In the genomic region with DNA sequence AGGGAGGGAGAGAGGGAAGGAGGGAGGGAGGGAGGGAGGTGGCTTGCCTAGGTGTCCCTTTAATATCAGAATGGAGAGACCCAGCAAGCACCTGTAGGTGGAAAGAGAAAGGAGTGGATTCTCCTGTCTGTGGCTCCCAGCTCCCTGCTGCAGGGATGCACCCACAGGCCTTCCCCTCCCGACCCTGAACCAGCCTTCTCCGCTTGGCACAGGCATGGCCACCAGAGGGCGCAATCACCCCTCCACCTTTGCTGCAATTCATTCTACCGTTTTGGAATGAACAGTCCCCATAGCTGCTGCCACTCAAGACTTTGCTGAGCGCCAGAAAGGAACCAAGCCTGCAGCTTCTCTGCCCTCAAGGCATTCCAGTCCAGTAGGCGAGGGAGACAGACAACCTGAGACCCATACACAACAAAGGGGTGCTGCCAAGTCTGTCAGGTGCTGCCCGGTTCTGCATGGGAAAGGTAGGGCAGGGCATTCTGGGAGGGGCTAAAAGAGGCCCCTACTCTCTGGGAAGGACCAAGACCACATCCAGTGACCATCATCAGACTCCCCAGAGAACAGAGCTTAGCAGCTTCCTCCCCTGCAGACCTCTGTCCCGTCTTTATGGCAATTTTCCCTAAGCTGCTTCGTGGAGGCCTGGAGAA, we compare ENCODE assay signal across 1 cellular context.
TF ChIP-seq lines count a peak whose summit lies in the region.

No MANE protein-coding gene starts in this region.

TF ChIP-seq in K562, 482 proteins besides CTCF, POLR2A, EP300 and RAD21:
- peak; percentile 82 for TF ChIP-seq ZNF740 (CRISPR knock-in tag; IDR thresholded peaks at IDR 0.05)
- peak in 1 of 2 experiments; percentile 46; a peak in 1 of 4 replicates for TF ChIP-seq ZNF740 (tag; IDR thresholded peaks at IDR 0.05)
- TF ChIP-seq SMC3 (conservative IDR thresholded peaks at IDR 0.05; ENCODE audit: insufficient read depth, low read depth, low read length), result peak; percentile 86
- no peak for TF ChIP-seq PTRF (tag; IDR thresholded peaks at IDR 0.05)
- 0 out of 2 replicates have a peak, but pooled peaks have one; percentile 16 for TF ChIP-seq CREM (IDR thresholded peaks at IDR 0.05; ENCODE audit: low read depth)
- TF ChIP-seq, protein P1, sequence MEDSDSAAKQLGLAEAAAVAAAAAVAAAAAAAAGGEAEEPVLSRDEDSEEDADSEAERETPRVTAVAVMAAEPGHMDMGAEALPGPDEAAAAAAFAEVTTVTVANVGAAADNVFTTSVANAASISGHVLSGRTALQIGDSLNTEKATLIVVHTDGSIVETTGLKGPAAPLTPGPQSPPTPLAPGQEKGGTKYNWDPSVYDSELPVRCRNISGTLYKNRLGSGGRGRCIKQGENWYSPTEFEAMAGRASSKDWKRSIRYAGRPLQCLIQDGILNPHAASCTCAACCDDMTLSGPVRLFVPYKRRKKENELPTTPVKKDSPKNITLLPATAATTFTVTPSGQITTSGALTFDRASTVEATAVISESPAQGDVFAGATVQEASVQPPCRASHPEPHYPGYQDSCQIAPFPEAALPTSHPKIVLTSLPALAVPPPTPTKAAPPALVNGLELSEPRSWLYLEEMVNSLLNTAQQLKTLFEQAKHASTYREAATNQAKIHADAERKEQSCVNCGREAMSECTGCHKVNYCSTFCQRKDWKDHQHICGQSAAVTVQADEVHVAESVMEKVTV (CRISPR knock-in tag; IDR thresholded peaks at IDR 0.05), result 0 out of 2 replicates have a peak, but pooled peaks have one; percentile 16
- no peak for TF ChIP-seq U2AF2 (optimal IDR thresholded peaks at IDR 0.05; ENCODE audit: low read depth, low read length)
- peak; percentile 38; the same call in 1 of the 2 replicates for TF ChIP-seq ZNF263 (CRISPR knock-in tag; IDR thresholded peaks at IDR 0.05; ENCODE audit: borderline replicate concordance)
- TF ChIP-seq PHB (CRISPR knock-in tag; IDR thresholded peaks at IDR 0.05), result no peak
- TF ChIP-seq RCOR1 (IDR thresholded peaks at IDR 0.05; ENCODE audit: borderline replicate concordance in 1 of 2, low read depth in 2 of 2, low read length in 2 of 2), result 0 out of 4 replicates have a peak, but pooled peaks of 1 of the 2 experiments have one; percentile 27
- peak; percentile 50; the same call in 1 of the 2 replicates for TF ChIP-seq RB1 (IDR thresholded peaks at IDR 0.05; ENCODE audit: low read depth)
- no peak for TF ChIP-seq SOX6 (IDR thresholded peaks at IDR 0.05)
- TF ChIP-seq, protein P2, sequence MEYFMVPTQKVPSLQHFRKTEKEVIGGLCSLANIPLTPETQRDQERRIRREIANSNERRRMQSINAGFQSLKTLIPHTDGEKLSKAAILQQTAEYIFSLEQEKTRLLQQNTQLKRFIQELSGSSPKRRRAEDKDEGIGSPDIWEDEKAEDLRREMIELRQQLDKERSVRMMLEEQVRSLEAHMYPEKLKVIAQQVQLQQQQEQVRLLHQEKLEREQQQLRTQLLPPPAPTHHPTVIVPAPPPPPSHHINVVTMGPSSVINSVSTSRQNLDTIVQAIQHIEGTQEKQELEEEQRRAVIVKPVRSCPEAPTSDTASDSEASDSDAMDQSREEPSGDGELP (CRISPR knock-in tag; IDR thresholded peaks at IDR 0.05; ENCODE audit: borderline replicate concordance), result peak; percentile 21; the same call in 1 of the 2 replicates
- TF ChIP-seq MAZ (CRISPR knock-in tag; conservative IDR thresholded peaks at IDR 0.05 in 1 of 2, IDR thresholded peaks at IDR 0.05 in 1 of 2), result peak in 1 of 2 experiments; percentile 63; a peak in 1 of 4 replicates
- TF ChIP-seq STAG1 (CRISPR knock-in tag; IDR thresholded peaks at IDR 0.05; ENCODE audit: borderline replicate concordance), result peak; percentile 46; the same call in 1 of the 2 replicates
- TF ChIP-seq, protein P3, sequence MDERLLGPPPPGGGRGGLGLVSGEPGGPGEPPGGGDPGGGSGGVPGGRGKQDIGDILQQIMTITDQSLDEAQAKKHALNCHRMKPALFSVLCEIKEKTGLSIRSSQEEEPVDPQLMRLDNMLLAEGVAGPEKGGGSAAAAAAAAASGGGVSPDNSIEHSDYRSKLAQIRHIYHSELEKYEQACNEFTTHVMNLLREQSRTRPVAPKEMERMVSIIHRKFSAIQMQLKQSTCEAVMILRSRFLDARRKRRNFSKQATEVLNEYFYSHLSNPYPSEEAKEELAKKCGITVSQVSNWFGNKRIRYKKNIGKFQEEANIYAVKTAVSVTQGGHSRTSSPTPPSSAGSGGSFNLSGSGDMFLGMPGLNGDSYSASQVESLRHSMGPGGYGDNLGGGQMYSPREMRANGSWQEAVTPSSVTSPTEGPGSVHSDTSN (CRISPR knock-in tag; IDR thresholded peaks at IDR 0.05; ENCODE audit: low read depth), result no peak
- TF ChIP-seq, protein P3 (tag; conservative IDR thresholded peaks at IDR 0.05; ENCODE audit: low read depth), result peak; percentile 59
- TF ChIP-seq STAT5B (CRISPR knock-in tag; IDR thresholded peaks at IDR 0.05), result no peak
- TF ChIP-seq, protein P4, sequence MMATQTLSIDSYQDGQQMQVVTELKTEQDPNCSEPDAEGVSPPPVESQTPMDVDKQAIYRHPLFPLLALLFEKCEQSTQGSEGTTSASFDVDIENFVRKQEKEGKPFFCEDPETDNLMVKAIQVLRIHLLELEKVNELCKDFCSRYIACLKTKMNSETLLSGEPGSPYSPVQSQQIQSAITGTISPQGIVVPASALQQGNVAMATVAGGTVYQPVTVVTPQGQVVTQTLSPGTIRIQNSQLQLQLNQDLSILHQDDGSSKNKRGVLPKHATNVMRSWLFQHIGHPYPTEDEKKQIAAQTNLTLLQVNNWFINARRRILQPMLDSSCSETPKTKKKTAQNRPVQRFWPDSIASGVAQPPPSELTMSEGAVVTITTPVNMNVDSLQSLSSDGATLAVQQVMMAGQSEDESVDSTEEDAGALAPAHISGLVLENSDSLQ (IDR thresholded peaks at IDR 0.05), result peak; percentile 88
- TF ChIP-seq XRCC5 (IDR thresholded peaks at IDR 0.05; ENCODE audit: low read depth, low read length), result peak; percentile 74; the same call in 1 of the 2 replicates
- 0 out of 2 replicates have a peak, but pooled peaks have one; percentile 41 for TF ChIP-seq NFIC (IDR thresholded peaks at IDR 0.05)
- peak; percentile 19; the same call in 1 of the 2 replicates for TF ChIP-seq VEZF1 (CRISPR knock-in tag; IDR thresholded peaks at IDR 0.05)
- peak in 1 of 3 experiments; percentile 23 for TF ChIP-seq YY1 (IDR thresholded peaks at IDR 0.05; ENCODE audit: borderline replicate concordance in 1 of 3, control insufficient read depth in 1 of 3, extremely low read depth in 1 of 3, insufficient read depth in 3 of 3, insufficient read length in 1 of 3, insufficient replicate concordance in 2 of 3, low read depth in 1 of 3, low read length in 2 of 3)
- peak; percentile 3 for TF ChIP-seq MEIS2 (IDR thresholded peaks at IDR 0.05; ENCODE audit: partially characterized antibody)
- no peak for TF ChIP-seq DNMT1 (IDR thresholded peaks at IDR 0.05)
- TF ChIP-seq ZNF431 (CRISPR knock-in tag; IDR thresholded peaks at IDR 0.05), result 0 out of 2 replicates have a peak, but pooled peaks have one; percentile 35
- TF ChIP-seq, protein P5, sequence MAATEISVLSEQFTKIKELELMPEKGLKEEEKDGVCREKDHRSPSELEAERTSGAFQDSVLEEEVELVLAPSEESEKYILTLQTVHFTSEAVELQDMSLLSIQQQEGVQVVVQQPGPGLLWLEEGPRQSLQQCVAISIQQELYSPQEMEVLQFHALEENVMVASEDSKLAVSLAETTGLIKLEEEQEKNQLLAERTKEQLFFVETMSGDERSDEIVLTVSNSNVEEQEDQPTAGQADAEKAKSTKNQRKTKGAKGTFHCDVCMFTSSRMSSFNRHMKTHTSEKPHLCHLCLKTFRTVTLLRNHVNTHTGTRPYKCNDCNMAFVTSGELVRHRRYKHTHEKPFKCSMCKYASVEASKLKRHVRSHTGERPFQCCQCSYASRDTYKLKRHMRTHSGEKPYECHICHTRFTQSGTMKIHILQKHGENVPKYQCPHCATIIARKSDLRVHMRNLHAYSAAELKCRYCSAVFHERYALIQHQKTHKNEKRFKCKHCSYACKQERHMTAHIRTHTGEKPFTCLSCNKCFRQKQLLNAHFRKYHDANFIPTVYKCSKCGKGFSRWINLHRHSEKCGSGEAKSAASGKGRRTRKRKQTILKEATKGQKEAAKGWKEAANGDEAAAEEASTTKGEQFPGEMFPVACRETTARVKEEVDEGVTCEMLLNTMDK (IDR thresholded peaks at IDR 0.05; ENCODE audit: borderline replicate concordance, insufficient read depth, low read depth, low read length, poor library complexity, severe bottlenecking), result peak; percentile 61
TF ChIP-seq in K562: peak in this region for 19.
